8 cellular contexts compared by ENCODE assay signal in the genomic region with DNA sequence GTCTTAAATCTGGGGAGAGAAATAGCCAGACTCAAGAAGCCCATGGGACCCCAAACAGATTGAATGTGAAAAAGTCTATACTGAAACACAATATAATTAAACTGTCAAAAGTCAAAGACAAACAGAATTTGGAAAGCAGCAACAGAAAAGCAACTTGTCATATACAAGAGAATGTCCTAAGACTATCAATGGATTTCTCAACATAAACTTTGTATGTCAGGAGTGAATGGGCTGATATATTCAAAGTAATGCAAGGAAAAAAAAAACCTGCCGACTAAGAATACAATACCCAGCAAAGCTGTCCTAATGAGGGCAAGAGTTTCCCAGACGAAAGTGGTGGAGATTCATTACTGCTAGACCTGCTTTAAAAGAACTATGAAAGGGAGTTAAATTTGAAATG.
"Had no signal": no experiment of that assay in that cellular context is flagged by ENCODE, and none has a peak within 500 bp of the region (broad histone marks: within the 10 kb centered on the region; RNA-seq: fewer than 3 reads in every experiment).

No MANE protein-coding gene starts in this region.

- H3K27ac ChIP-seq: HL-60, KMS-11 had no signal

- ATAC-seq: HepG2, K562 had no signal

- DNase-seq: IMR-90, KG1 had no signal

- H3K9ac ChIP-seq: KMS-11 had no signal

- FAIRE-seq: HepG2, HTR-8/SVneo, K562 had no signal

- H3K27me3 Mint-ChIP-seq: IgD-negative memory B cell had no signal

- H3K4me3 Mint-ChIP-seq: IgD-negative memory B cell had no signal

- H3K27ac Mint-ChIP-seq: IgD-negative memory B cell had no signal

- H3K4me3 ChIP-seq: K562 had no signal
